ENCODE assay signal across 13 cellular contexts in genomic region chr1:179169616-179170467, GRCh38. TPM values are rescaled to one million over a fixed set of nuclear protein-coding genes. Genes with fewer than 3 reads are reported as not detected.
DNase-seq lines count a peak whose midpoint lies in the region; ATAC-seq, FAIRE-seq and TF ChIP-seq lines count a peak whose summit lies in the region.
"Had no signal": no experiment of that assay in that cellular context is flagged by ENCODE, and none has a peak within 500 bp of the region (broad histone marks: within the 10 kb centered on the region; RNA-seq: fewer than 3 reads in every experiment).

No MANE protein-coding gene starts in this region.

- ATAC-seq in effector memory CD8-positive, alpha-beta T cell (replicated peaks) = no peak
- ATAC-seq in GM21381 (IDR thresholded peaks at IDR 0.05; ENCODE audit: unreplicated experiment) = no peak

- peak overlapping the region in 2 of 3 donors; percentile 53 to 59 for H3K27ac Mint-ChIP-seq in IgD-negative memory B cell
- H3K27ac Mint-ChIP-seq in astrocyte (ENCODE audit: unreplicated experiment) = peak overlapping the region; percentile 3
- no peak overlapping the region for H3K27ac Mint-ChIP-seq in effector memory CD8-positive, alpha-beta T cell
- H3K27ac Mint-ChIP-seq: activated naive CD8-positive, alpha-beta T cell treated with anti-CD3 and anti-CD28 coated beads, Interleukin-2, amount 10 ng/mL, durations not matched to agents 7 days and 5 days had no signal

- H3K4me3 Mint-ChIP-seq in IgD-negative memory B cell (no peak overlapping the region), astrocyte (ENCODE audit: unreplicated experiment) (no peak overlapping the region)
- H3K4me3 Mint-ChIP-seq in effector memory CD8-positive, alpha-beta T cell = no peak overlapping the region
- H3K4me3 Mint-ChIP-seq: activated naive CD8-positive, alpha-beta T cell treated with anti-CD3 and anti-CD28 coated beads, Interleukin-2, amount 10 ng/mL, durations not matched to agents 7 days and 5 days had no signal

- H3K36me3 ChIP-seq in astrocyte (ENCODE audit: insufficient read depth, low read length) (no peaks in the 10 kb centered on the region), hepatocyte (replicated peaks; ENCODE audit: insufficient read depth, low read depth) (no peaks in the 10 kb centered on the region)
- H3K36me3 ChIP-seq: heart left ventricle had no signal

- TF ChIP-seq CTCF in AG09309 (IDR thresholded peaks at IDR 0.05; ENCODE audit: control insufficient read depth, insufficient read depth, low read depth, low read length, missing control alignments) (no peak), astrocyte (IDR thresholded peaks at IDR 0.05; ENCODE audit: insufficient read depth, low read depth, low read length) (no peak), hepatocyte (IDR thresholded peaks at IDR 0.05; ENCODE audit: poor library complexity) (no peak)

- DNase-seq in AG09309 (ENCODE audit: low read depth) = peak; percentile 67
- peak; percentile 77 for DNase-seq in astrocyte (ENCODE audit: low read depth)
- DNase-seq in hepatocyte (ENCODE audit: low spot score) = no peak
- no peak for DNase-seq in SKM-1 (lab: John Stamatoyannopoulos, UW; ENCODE audit: unreplicated experiment)
- no peak for DNase-seq in effector memory CD8-positive, alpha-beta T cell
- DNase-seq in NCI-H1694 (lab: John Stamatoyannopoulos, UW) = no peak
- DNase-seq: activated naive CD8-positive, alpha-beta T cell treated with anti-CD3 and anti-CD28 coated beads, Interleukin-2, amount 10 ng/mL, durations not matched to agents 7 days and 5 days; heart left ventricle; NCI-H748 treated with DMSO at 0.1 percent for 48 hours; testis had no signal

- H3K27ac ChIP-seq in astrocyte (ENCODE audit: low read depth, low read length) = peak overlapping the region; percentile 66
- peak overlapping the region; percentile 12 for H3K27ac ChIP-seq in hepatocyte
- H3K27ac ChIP-seq: testis had no signal

- H2AFZ ChIP-seq in astrocyte (ENCODE audit: low read depth, low read length) = no peak overlapping the region
- no peak overlapping the region for H2AFZ ChIP-seq in hepatocyte

- H3K27me3 Mint-ChIP-seq in IgD-negative memory B cell (no peaks in the 10 kb centered on the region), astrocyte (ENCODE audit: low read depth, unreplicated experiment) (no peaks in the 10 kb centered on the region)
- no peaks in the 10 kb centered on the region for H3K27me3 Mint-ChIP-seq in effector memory CD8-positive, alpha-beta T cell
- H3K27me3 Mint-ChIP-seq: activated naive CD8-positive, alpha-beta T cell treated with anti-CD3 and anti-CD28 coated beads, Interleukin-2, amount 10 ng/mL, durations not matched to agents 7 days and 5 days had no signal

- FAIRE-seq in astrocyte (lab: Jason Lieb, UNC) = no peak
- FAIRE-seq: GM18507 had no signal

- peak overlapping the region; percentile 41 for H3K9ac ChIP-seq in astrocyte (ENCODE audit: low read length)

- H3K4me2 ChIP-seq in astrocyte (ENCODE audit: low read length) = peak overlapping the region; percentile 67
- no peak overlapping the region for H3K4me2 ChIP-seq in hepatocyte

- 77% methylated on average over 3 of the region's 3 CpGs for WGBS in hepatocyte (ENCODE audit: low lambda C conversion rate, missing lambda C conversion rate)

- H3K4me1 Mint-ChIP-seq in IgD-negative memory B cell (peaks cover 10 to 30% (median 18%) of the 10 kb centered on the region in 3 donors), astrocyte (ENCODE audit: low read depth, unreplicated experiment) (peaks cover 32% of the 10 kb centered on the region)
- H3K4me1 Mint-ChIP-seq in effector memory CD8-positive, alpha-beta T cell (ENCODE audit: low read depth in 2 of 2) = peaks cover 2 to 17% of the 10 kb centered on the region in 2 donors
- H3K4me1 Mint-ChIP-seq: activated naive CD8-positive, alpha-beta T cell treated with anti-CD3 and anti-CD28 coated beads, Interleukin-2, amount 10 ng/mL, durations not matched to agents 7 days and 5 days had no signal

- H3K9me3 ChIP-seq in astrocyte (ENCODE audit: insufficient read depth, low read depth, low read length) (no peaks in the 10 kb centered on the region), hepatocyte (ENCODE audit: low read depth) (no peaks in the 10 kb centered on the region)
- H3K9me3 ChIP-seq: heart left ventricle, testis had no signal

- H3K4me1 ChIP-seq in astrocyte (ENCODE audit: insufficient read depth, low read length) (peaks cover 21% of the 10 kb centered on the region), hepatocyte (ENCODE audit: insufficient read depth) (peaks cover 3% of the 10 kb centered on the region)
- H3K4me1 ChIP-seq: testis had no signal

- H3K36me3 Mint-ChIP-seq in IgD-negative memory B cell = peaks cover 2% of the 10 kb centered on the region
- no peaks in the 10 kb centered on the region for H3K36me3 Mint-ChIP-seq in astrocyte (ENCODE audit: low read depth, unreplicated experiment)
- no peaks in the 10 kb centered on the region for H3K36me3 Mint-ChIP-seq in effector memory CD8-positive, alpha-beta T cell (ENCODE audit: insufficient read depth)

- no peaks in the 10 kb centered on the region for H4K20me1 ChIP-seq in astrocyte (ENCODE audit: insufficient read depth, low read length)
- H4K20me1 ChIP-seq in hepatocyte (ENCODE audit: insufficient read depth, poor library complexity, severe bottlenecking) = peaks cover 3% of the 10 kb centered on the region

- H3K27me3 ChIP-seq in astrocyte (ENCODE audit: insufficient read depth, low read length) (no peaks in the 10 kb centered on the region), hepatocyte (no peaks in the 10 kb centered on the region)
- H3K27me3 ChIP-seq: heart left ventricle, testis had no signal

- H3K4me3 ChIP-seq in AG09309 (ENCODE audit: control insufficient read depth, low read depth, low read length) = no peak overlapping the region
- H3K4me3 ChIP-seq in astrocyte (ENCODE audit: insufficient read depth, low read depth, low read length) = no peak overlapping the region
- H3K4me3 ChIP-seq in hepatocyte = no peak overlapping the region
- H3K4me3 ChIP-seq: heart left ventricle, testis had no signal

- H3K9me3 Mint-ChIP-seq in IgD-negative memory B cell = no peaks in the 10 kb centered on the region
- H3K9me3 Mint-ChIP-seq in astrocyte (ENCODE audit: unreplicated experiment) = no peaks in the 10 kb centered on the region
- H3K9me3 Mint-ChIP-seq in effector memory CD8-positive, alpha-beta T cell = no peaks in the 10 kb centered on the region
- H3K9me3 Mint-ChIP-seq: activated naive CD8-positive, alpha-beta T cell treated with anti-CD3 and anti-CD28 coated beads, Interleukin-2, amount 10 ng/mL, durations not matched to agents 7 days and 5 days had no signal

- H3K79me2 ChIP-seq in astrocyte (ENCODE audit: insufficient read depth, low read length) (peaks cover 62% of the 10 kb centered on the region), hepatocyte (peaks cover 75% of the 10 kb centered on the region)

- H3K9me2 ChIP-seq in hepatocyte (replicated peaks; ENCODE audit: insufficient read depth) = no peaks in the 10 kb centered on the region

RNA-seq across cellular contexts. Expression of gene ABL2, which starts 59.6 kb away (rescaled TPM):
- polyA plus RNA-seq in IgD-negative memory B cell (1.3 TPM), hepatocyte (8.6 and 13.0 TPM in 2 replicates)
- total RNA-seq in astrocyte (71.6 and 110 TPM in 2 replicates), hepatocyte (11.3 and 11.6 TPM in 2 replicates)

Comparison
In these comparisons a context has a peak if more than half of its experiments do, and no peak if none do; other contexts are left out.
1. DNase-seq: peak in AG09309 (single experiment) and astrocyte (single experiment); none in hepatocyte (single experiment), SKM-1 (single experiment), effector memory CD8-positive, alpha-beta T cell (0 of 3) and NCI-H1694 (single experiment).
2. H3K27ac Mint-ChIP-seq: peak in IgD-negative memory B cell (2 of 3) and astrocyte (single experiment); none in effector memory CD8-positive, alpha-beta T cell (0 of 2).